In genomic region chr12:27333311-27334009, GRCh38 we compare ENCODE assay signal across 8 cellular contexts. TPM values are rescaled to one million over a fixed set of nuclear protein-coding genes. Genes with fewer than 3 reads are reported as not detected.
A peak's percentile ranks its signal among the peaks of the same experiment; 100 is the strongest.
DNase-seq lines count a peak whose midpoint lies in the region; ATAC-seq and TF ChIP-seq lines count a peak whose summit lies in the region.

No MANE protein-coding gene starts in this region.

- H3K4me1 Mint-ChIP-seq in dendritic cell treated with granulocyte-macrophage colony-stimulating factor and Interleukin-4, amounts not matched to agents 40 ng/mL and 50 ng/mL, for 4 days (ENCODE audit: low read depth): peaks cover 70% of the 10 kb centered on the region
- H3K4me1 Mint-ChIP-seq in stimulated activated effector memory CD8-positive, alpha-beta T cell treated with anti-CD3 and anti-CD28 coated beads, Interleukin-12 subunit alpha, Interleukin-12 subunit beta, amount 100 ng/mL, for 72 hours: peaks cover 56% of the 10 kb centered on the region

- peaks cover 6% of the 10 kb centered on the region for H3K36me3 Mint-ChIP-seq in dendritic cell treated with granulocyte-macrophage colony-stimulating factor and Interleukin-4, amounts not matched to agents 40 ng/mL and 50 ng/mL, for 4 days (ENCODE audit: low read depth)
- H3K36me3 Mint-ChIP-seq in stimulated activated effector memory CD8-positive, alpha-beta T cell treated with anti-CD3 and anti-CD28 coated beads, Interleukin-12 subunit alpha, Interleukin-12 subunit beta, amount 100 ng/mL, for 72 hours: no peaks in the 10 kb centered on the region

- intact Hi-C loops in dendritic cell treated with granulocyte-macrophage colony-stimulating factor and Interleukin-4, amounts not matched to agents 40 ng/mL and 50 ng/mL, for 4 days (cut with micrococcal nuclease): loop anchor here (1.0 to 5.0 kb wide), 2 partner anchors 51 to 189 kb away; partner anchors contain the start of gene PPFIBP1

- H3K9ac ChIP-seq in MM.1S (ENCODE audit: low read length): peak overlapping the region; percentile 68

- peak overlapping the region; percentile 76 for H2AFZ ChIP-seq in MM.1S (ENCODE audit: low read length)

- peak overlapping the region; percentile 86 for H3K4me3 ChIP-seq in GM06990 (replicated peaks; ENCODE audit: low read depth, low read length)
- H3K4me3 ChIP-seq in HAP-1: peak overlapping the region; percentile 52
- H3K4me3 ChIP-seq in MM.1S (ENCODE audit: low read length): peak overlapping the region; percentile 93
- peak overlapping the region; percentile 70 for H3K4me3 ChIP-seq in WI38 (ENCODE audit: low read depth, low read length)

- H3K4me3 Mint-ChIP-seq in dendritic cell treated with granulocyte-macrophage colony-stimulating factor and Interleukin-4, amounts not matched to agents 40 ng/mL and 50 ng/mL, for 4 days: peak overlapping the region; percentile 98
- peak overlapping the region; percentile 86 for H3K4me3 Mint-ChIP-seq in stimulated activated effector memory CD8-positive, alpha-beta T cell treated with anti-CD3 and anti-CD28 coated beads, Interleukin-12 subunit alpha, Interleukin-12 subunit beta, amount 100 ng/mL, for 72 hours

- no peaks in the 10 kb centered on the region for H3K27me3 ChIP-seq in GM06990 (replicated peaks; ENCODE audit: control insufficient read depth, insufficient read depth, low read length)
- H3K27me3 ChIP-seq in HAP-1 (ENCODE audit: low read depth): no peaks in the 10 kb centered on the region
- no peaks in the 10 kb centered on the region for H3K27me3 ChIP-seq in MM.1S (replicated peaks; ENCODE audit: insufficient read depth, low read length)

- ATAC-seq in stimulated activated effector memory CD8-positive, alpha-beta T cell treated with anti-CD3 and anti-CD28 coated beads, Interleukin-12 subunit alpha, Interleukin-12 subunit beta, amount 100 ng/mL, for 72 hours: peak; percentile 45

- in situ Hi-C loops in HAP-1 (cut with MboI; ENCODE audit: low sequenced_read_pairs): no loop called here

- H3K4me1 ChIP-seq in HAP-1 (peaks cover 21% of the 10 kb centered on the region), MM.1S (ENCODE audit: low read length) (peaks cover 32% of the 10 kb centered on the region)

- no peaks in the 10 kb centered on the region for H3K9me2 ChIP-seq in MM.1S (replicated peaks; ENCODE audit: insufficient read depth, low read length)

- peak overlapping the region; percentile 89 for H3K27ac Mint-ChIP-seq in dendritic cell treated with granulocyte-macrophage colony-stimulating factor and Interleukin-4, amounts not matched to agents 40 ng/mL and 50 ng/mL, for 4 days
- peak overlapping the region; percentile 90 for H3K27ac Mint-ChIP-seq in stimulated activated effector memory CD8-positive, alpha-beta T cell treated with anti-CD3 and anti-CD28 coated beads, Interleukin-12 subunit alpha, Interleukin-12 subunit beta, amount 100 ng/mL, for 72 hours

- H3K9me3 ChIP-seq in HAP-1: no peaks in the 10 kb centered on the region
- no peaks in the 10 kb centered on the region for H3K9me3 ChIP-seq in MM.1S (replicated peaks; ENCODE audit: insufficient read depth, low read length)

- peak overlapping the region; percentile 87 for H3K4me2 ChIP-seq in MM.1S (ENCODE audit: low read depth, low read length)

- H3K36me3 ChIP-seq in GM06990 (ENCODE audit: control insufficient read depth, insufficient read depth, low read length) (no peaks in the 10 kb centered on the region), HAP-1 (replicated peaks) (no peaks in the 10 kb centered on the region), MM.1S (replicated peaks; ENCODE audit: insufficient read depth, low read length) (no peaks in the 10 kb centered on the region)

- TF ChIP-seq CTCF in GM06990 (IDR thresholded peaks at IDR 0.05; ENCODE audit: insufficient read depth, low read length, poor library complexity, severe bottlenecking) (no peak), MM.1S (IDR thresholded peaks at IDR 0.05; ENCODE audit: low read length) (no peak), WI38 (IDR thresholded peaks at IDR 0.05; ENCODE audit: low read depth, low read length) (no peak)

- H3K27ac ChIP-seq in MM.1S (ENCODE audit: low read length): peak overlapping the region; percentile 29; the same call in 1 of the 2 replicates

- peaks cover 28% of the 10 kb centered on the region for H3F3A ChIP-seq in MM.1S (ENCODE audit: insufficient read depth, low read length)

- H3K27me3 Mint-ChIP-seq in dendritic cell treated with granulocyte-macrophage colony-stimulating factor and Interleukin-4, amounts not matched to agents 40 ng/mL and 50 ng/mL, for 4 days: no peaks in the 10 kb centered on the region

- no peaks in the 10 kb centered on the region; the same call in 1 of the 2 replicates for H4K20me1 ChIP-seq in MM.1S (ENCODE audit: insufficient read depth, low read length)

- peaks cover 49% of the 10 kb centered on the region for H3K79me2 ChIP-seq in MM.1S (ENCODE audit: low read length)

- peak; percentile 77 for DNase-seq in GM06990 (ENCODE audit: extremely low read depth, insufficient read length)
- peak in 1 of 2 experiments; percentile 54 for DNase-seq in HAP-1 (ENCODE audit: low spot score in 2 of 2)
- peak; percentile 64 for DNase-seq in MM.1S
- peak; percentile 32 to 34 for DNase-seq in lung microvascular endothelial cell (ENCODE audit: low read depth in 2 of 2)
- peak; percentile 32 to 68 for DNase-seq in stimulated activated effector memory CD8-positive, alpha-beta T cell treated with anti-CD3 and anti-CD28 coated beads, Interleukin-12 subunit alpha, Interleukin-12 subunit beta, amount 100 ng/mL, for 72 hours (ENCODE audit: low spot score in 2 of 2)
- no peak for DNase-seq in 8988T

- no peaks in the 10 kb centered on the region for H3K9me3 Mint-ChIP-seq in dendritic cell treated with granulocyte-macrophage colony-stimulating factor and Interleukin-4, amounts not matched to agents 40 ng/mL and 50 ng/mL, for 4 days
- H3K9me3 Mint-ChIP-seq in stimulated activated effector memory CD8-positive, alpha-beta T cell treated with anti-CD3 and anti-CD28 coated beads, Interleukin-12 subunit alpha, Interleukin-12 subunit beta, amount 100 ng/mL, for 72 hours: no peaks in the 10 kb centered on the region

RNA-seq across cellular contexts. Expression of gene BMAL2, which starts 0.8 kb away (rescaled TPM):
- 22.2 and 22.8 TPM in 2 replicates for total RNA-seq in lung microvascular endothelial cell
